8 cellular contexts compared by ENCODE assay signal in genomic region chr1:182147136-182147815, GRCh38.
DNase-seq lines count a peak whose midpoint lies in the region; ATAC-seq and TF ChIP-seq lines count a peak whose summit lies in the region.
"Had no signal": no experiment of that assay in that cellular context is flagged by ENCODE, and none has a peak within 500 bp of the region (broad histone marks: within the 10 kb centered on the region; RNA-seq: fewer than 3 reads in every experiment).

No MANE protein-coding gene starts in this region.

- no peak overlapping the region for H3K27ac Mint-ChIP-seq in glutamatergic neuron (ENCODE audit: unreplicated experiment)

- H3K36me3 Mint-ChIP-seq in glutamatergic neuron (ENCODE audit: unreplicated experiment), result no peaks in the 10 kb centered on the region

- TF ChIP-seq POLR2A in stomach (IDR thresholded peaks at IDR 0.05), result no peak

- peaks cover 12% of the 10 kb centered on the region for H3K4me1 Mint-ChIP-seq in glutamatergic neuron (ENCODE audit: low read depth, unreplicated experiment)

- peak overlapping the region; percentile 82 for H3K27ac ChIP-seq in RWPE1
- H3K27ac ChIP-seq in stomach, result peak overlapping the region; percentile 62 to 99 (median 97)

- WGBS in stomach, 5 donors, result 44 to 66% (median 50%) methylated on average over 4 of the region's 4 CpGs

- DNase-seq in RWPE1 (ENCODE audit: low spot score) (no peak), stomach (peak; percentile 37), cerebellar nuclear complex (lab: John Stamatoyannopoulos, UW) (no peak), SW480 (ENCODE audit: low spot score) (no peak), glutamatergic neuron (no peak)
- DNase-seq: activated naive CD4-positive, alpha-beta T cell treated with Interleukin-2 at 50 U/mL for 16 hours had no signal

- CTCF ChIA-PET in RWPE1 (lab: Yijun Ruan, JAX), result interaction anchor here (0.8 kb wide), 1 partner anchor 250 kb away, joined by 3 read pairs; no protein-coding TSS in a partner anchor

- H3K36me3 ChIP-seq in stomach, result no peaks in the 10 kb centered on the region

- peaks cover 40 to 58% (median 48%) of the 10 kb centered on the region in 4 donors for H3K4me1 ChIP-seq in stomach

- TF ChIP-seq CTCF in RWPE1 (conservative IDR thresholded peaks at IDR 0.05; ENCODE audit: low read depth), result no peak
- no peak for TF ChIP-seq CTCF in stomach (IDR thresholded peaks at IDR 0.05)
- no peak for TF ChIP-seq CTCF in glutamatergic neuron (IDR thresholded peaks at IDR 0.05; ENCODE audit: partially characterized antibody, unreplicated experiment)

- no peaks in the 10 kb centered on the region for H3K9me3 ChIP-seq in stomach

- H3K4me3 ChIP-seq in stomach, result no peak overlapping the region

- no peak overlapping the region for H3K4me3 Mint-ChIP-seq in glutamatergic neuron (ENCODE audit: unreplicated experiment)

- H3K27me3 Mint-ChIP-seq in glutamatergic neuron (ENCODE audit: unreplicated experiment), result no peaks in the 10 kb centered on the region

- peaks cover 2% of the 10 kb centered on the region for H3K9me3 Mint-ChIP-seq in glutamatergic neuron (ENCODE audit: unreplicated experiment)

- POLR2A ChIA-PET in RWPE1 (lab: Yijun Ruan, JAX; ENCODE audit: low non-redundant PET), result interaction anchor here (0.8 kb wide), 1 partner anchor 245 kb away, joined by 3 read pairs; no protein-coding TSS in a partner anchor

- no peak for TF ChIP-seq EP300 in stomach (IDR thresholded peaks at IDR 0.05)

- intact Hi-C loops in stomach (cut with DNase I; ENCODE audit: low total_unique reads), result no loop called here

- no peaks in the 10 kb centered on the region for H3K27me3 ChIP-seq in stomach

- ATAC-seq in GM19328 (IDR thresholded peaks at IDR 0.05; ENCODE audit: unreplicated experiment) (peak; percentile 82), HG02970 (IDR thresholded peaks at IDR 0.05; ENCODE audit: low FRiP score, unreplicated experiment) (peak; percentile 70)
